9 cellular contexts compared by ENCODE assay signal in the genomic region with DNA sequence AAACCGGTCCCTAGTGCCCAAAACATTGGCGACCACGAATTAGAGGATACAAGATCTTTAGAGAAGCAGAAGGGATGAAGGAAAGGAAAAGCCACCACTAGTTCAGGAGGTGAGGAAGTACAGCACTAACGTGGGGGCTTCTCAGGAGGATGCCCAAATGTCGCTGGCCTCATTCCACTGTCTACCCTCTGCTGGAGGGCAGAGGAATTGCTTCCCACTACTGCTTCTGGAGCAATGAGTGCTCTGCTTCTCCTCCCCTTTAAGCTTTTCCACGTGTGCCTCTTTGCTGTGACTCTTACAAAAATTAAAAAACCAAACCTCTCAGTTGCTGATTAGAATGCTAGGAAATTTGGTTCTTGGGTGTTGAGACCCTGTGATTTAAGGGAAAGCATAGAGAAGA.
DNase-seq lines count a peak whose midpoint lies in the region; ATAC-seq and TF ChIP-seq lines count a peak whose summit lies in the region.
"Had no signal": no experiment of that assay in that cellular context is flagged by ENCODE, and none has a peak within 500 bp of the region (broad histone marks: within the 10 kb centered on the region; RNA-seq: fewer than 3 reads in every experiment).

No MANE protein-coding gene starts in this region.

- peak; percentile 40 for TF ChIP-seq CTCF in astrocyte of the spinal cord (IDR thresholded peaks at IDR 0.05; ENCODE audit: low read depth, low read length)
- peak; percentile 46 for TF ChIP-seq CTCF in retinal pigment epithelial cell (conservative IDR thresholded peaks at IDR 0.05; ENCODE audit: low read depth, low read length)

- H3K27me3 Mint-ChIP-seq in activated CD4-positive, alpha-beta memory T cell treated with anti-CD3 and anti-CD28 coated beads for 36 hours: no peaks in the 10 kb centered on the region

- no peaks in the 10 kb centered on the region for H3K4me1 Mint-ChIP-seq in activated CD4-positive, alpha-beta memory T cell treated with anti-CD3 and anti-CD28 coated beads for 36 hours (ENCODE audit: low read depth)

- peak; percentile 47 for ATAC-seq in HG03469 (IDR thresholded peaks at IDR 0.05; ENCODE audit: unreplicated experiment)
- no peak for ATAC-seq in HG03097 (IDR thresholded peaks at IDR 0.05; ENCODE audit: low FRiP score, unreplicated experiment)

- intact Hi-C loops in activated CD4-positive, alpha-beta memory T cell treated with anti-CD3 and anti-CD28 coated beads for 36 hours (cut with micrococcal nuclease): no loop called here

- no peak overlapping the region for H3K27ac Mint-ChIP-seq in activated CD4-positive, alpha-beta memory T cell treated with anti-CD3 and anti-CD28 coated beads for 36 hours

- in situ Hi-C loops in astrocyte of the spinal cord (cut with HindIII; ENCODE audit: low sequenced_read_pairs): no loop called here

- no peaks in the 10 kb centered on the region for H3K36me3 Mint-ChIP-seq in activated CD4-positive, alpha-beta memory T cell treated with anti-CD3 and anti-CD28 coated beads for 36 hours

- CTCF ChIA-PET in activated CD4-positive, alpha-beta memory T cell treated with anti-CD3 and anti-CD28 coated beads for 36 hours (lab: Charles Lee): interaction anchor here (0.6 kb wide), 1 partner anchor 788 kb away, joined by 4 read pairs; no protein-coding TSS in a partner anchor

- DNase-seq in SKM-1 treated with dmso at 0.1 percent for 144 hours (lab: John Stamatoyannopoulos, UW; ENCODE audit: unreplicated experiment): peak; percentile 8
- DNase-seq in SKM-1 (lab: John Stamatoyannopoulos, UW; ENCODE audit: unreplicated experiment): no peak
- no peak for DNase-seq in astrocyte of the spinal cord (ENCODE audit: low read depth, low spot score)
- no peak for DNase-seq in retinal pigment epithelial cell (ENCODE audit: low read depth)
- no peak for DNase-seq in NCI-H345 (lab: John Stamatoyannopoulos, UW)
- DNase-seq in activated CD4-positive, alpha-beta memory T cell treated with anti-CD3 and anti-CD28 coated beads for 36 hours: no peak
- DNase-seq: stimulated activated CD4-positive, alpha-beta T cell treated with anti-CD3 and anti-CD28 coated beads, Interleukin-1b, Interleukin-23, amount 100 ng/mL, for 48 hours had no signal

- no peak overlapping the region for H3K4me3 Mint-ChIP-seq in activated CD4-positive, alpha-beta memory T cell treated with anti-CD3 and anti-CD28 coated beads for 36 hours

- H3K4me3 ChIP-seq in astrocyte of the spinal cord (ENCODE audit: low read depth, low read length): no peak overlapping the region
- no peak overlapping the region for H3K4me3 ChIP-seq in retinal pigment epithelial cell (ENCODE audit: low read length)

- POLR2A ChIA-PET in activated CD4-positive, alpha-beta memory T cell treated with anti-CD3 and anti-CD28 coated beads for 36 hours (lab: Charles Lee): no interaction called here

- no peaks in the 10 kb centered on the region for H3K9me3 Mint-ChIP-seq in activated CD4-positive, alpha-beta memory T cell treated with anti-CD3 and anti-CD28 coated beads for 36 hours
